8 cellular contexts compared by ENCODE assay signal in genomic region chr17:76716146-76716833, GRCh38. TPM values are rescaled to one million over a fixed set of nuclear protein-coding genes. Genes with fewer than 3 reads are reported as not detected.
DNase-seq lines count a peak whose midpoint lies in the region; ATAC-seq, FAIRE-seq and TF ChIP-seq lines count a peak whose summit lies in the region.

No MANE protein-coding gene starts in this region.

- H3K27me3 ChIP-seq in esophagus squamous epithelium: no peaks in the 10 kb centered on the region
- no peaks in the 10 kb centered on the region for H3K27me3 ChIP-seq in sigmoid colon

- peak; percentile 25 for DNase-seq in activated T-cell treated with anti-CD3 and anti-CD28 coated beads for 1 hour (ENCODE audit: low read depth)
- DNase-seq in activated T-cell treated with anti-CD3 and anti-CD28 coated beads for 4 hours: no peak
- peak; percentile 81 for DNase-seq in activated CD8-positive, alpha-beta memory T cell treated with anti-CD3 and anti-CD28 coated beads for 24 hours
- no peak for DNase-seq in esophagus squamous epithelium (lab: John Stamatoyannopoulos, UW)
- DNase-seq in sigmoid colon: peak; percentile 77
- no peak for DNase-seq in urothelium cell line (ENCODE audit: low spot score)

- H3K36me3 ChIP-seq in esophagus squamous epithelium: peaks cover 29 to 83% (median 48%) of the 10 kb centered on the region in 3 donors
- peaks cover 37 to 76% (median 59%) of the 10 kb centered on the region in 4 donors for H3K36me3 ChIP-seq in sigmoid colon

- no peak for FAIRE-seq in urothelium cell line (lab: Jason Lieb, UNC)

- 58 to 78% methylated on average over 11 of the region's 13 CpGs for WGBS in esophagus squamous epithelium, 2 donors
- 76 to 82% methylated on average over 13 of the region's 13 CpGs for WGBS in sigmoid colon, 2 donors

- no peaks in the 10 kb centered on the region for H3K9me3 ChIP-seq in esophagus squamous epithelium
- no peaks in the 10 kb centered on the region for H3K9me3 ChIP-seq in sigmoid colon

- H3K4me1 ChIP-seq in esophagus squamous epithelium: peaks cover 4 to 46% (median 20%) of the 10 kb centered on the region in 3 donors
- H3K4me1 ChIP-seq in sigmoid colon: peaks cover 0 to 50% (median 33%) of the 10 kb centered on the region in 4 donors

- intact Hi-C loops in esophagus squamous epithelium (cut with DNase I) (no loop called here), sigmoid colon (cut with DNase I) (loop anchor here (5.0 kb wide), 2 partner anchors 159 to 194 kb away; no protein-coding TSS in a partner anchor)

- ATAC-seq in GM21737 (IDR thresholded peaks at IDR 0.05; ENCODE audit: unreplicated experiment): no peak
- ATAC-seq in HG02973 (IDR thresholded peaks at IDR 0.05; ENCODE audit: unreplicated experiment): no peak

- TF ChIP-seq POLR2A in esophagus squamous epithelium (IDR thresholded peaks at IDR 0.05): no peak
- no peak for TF ChIP-seq POLR2A in sigmoid colon (IDR thresholded peaks at IDR 0.05)

- H3K27ac ChIP-seq in esophagus squamous epithelium (peak overlapping the region in 3 of 4 donors; percentile 60 to 64 (median 64)), sigmoid colon (peak overlapping the region; percentile 43 to 92 (median 68))

- H3K4me3 ChIP-seq in esophagus squamous epithelium: no peak overlapping the region
- no peak overlapping the region for H3K4me3 ChIP-seq in sigmoid colon

- TF ChIP-seq EP300 in sigmoid colon (IDR thresholded peaks at IDR 0.05): no peak

- TF ChIP-seq CTCF in esophagus squamous epithelium (IDR thresholded peaks at IDR 0.05): no peak
- TF ChIP-seq CTCF in sigmoid colon (IDR thresholded peaks at IDR 0.05): no peak

RNA-seq across cellular contexts. Expression of gene MXRA7, which starts 5.5 kb away (rescaled TPM):
- total RNA-seq in esophagus squamous epithelium (100 to 1,000 TPM in 1 of 4 donors, 10 to 100 TPM in 3; 11.0 to 116 (median 39.2) TPM), sigmoid colon (100 to 1,000 TPM; 327 to 428 (median 348) TPM)
- polyA plus RNA-seq in sigmoid colon: 100 to 1,000 TPM in 1 of 3 donors, 10 to 100 TPM in 1, 1 to 10 TPM in 1; 8.3 to 109 (median 35.3) TPM

RNA-seq across cellular contexts. Expression of gene JMJD6, which starts 10.1 kb away (rescaled TPM):
- total RNA-seq in esophagus squamous epithelium (10 to 100 TPM; 13.0 to 17.2 (median 16.7) TPM), sigmoid colon (10 to 100 TPM; 21.3 to 37.3 (median 28.9) TPM)
- polyA plus RNA-seq in sigmoid colon: 10 to 100 TPM; 24.0 to 28.9 (median 24.8) TPM

RNA-seq across cellular contexts. Expression of gene METTL23, which starts 10.3 kb away (rescaled TPM):
- total RNA-seq in esophagus squamous epithelium: 10 to 100 TPM; 14.6 to 33.0 (median 24.7) TPM
- 10 to 100 TPM; 13.6 to 32.5 (median 20.8) TPM for total RNA-seq in sigmoid colon
- 10 to 100 TPM; 25.7 to 34.8 (median 33.6) TPM for polyA plus RNA-seq in sigmoid colon

RNA-seq across cellular contexts. Expression of gene SRSF2, which starts 20.8 kb away (rescaled TPM):
- 100 to 1,000 TPM; 203 to 286 (median 233) TPM for total RNA-seq in esophagus squamous epithelium
- 100 to 1,000 TPM; 123 to 229 (median 129) TPM for total RNA-seq in sigmoid colon
- 100 to 1,000 TPM in 2 of 3 donors, 10 to 100 TPM in 1; 87.9 to 187 (median 107) TPM for polyA plus RNA-seq in sigmoid colon

RNA-seq across cellular contexts. Expression of gene MFSD11, which starts 21.6 kb away (rescaled TPM):
- total RNA-seq in esophagus squamous epithelium (10 to 100 TPM; 24.2 to 31.0 (median 28.1) TPM), sigmoid colon (10 to 100 TPM; 27.5 to 46.2 (median 41.7) TPM)
- 10 to 100 TPM in 1 of 3 donors, 1 to 10 TPM in 2; 6.6 to 22.1 (median 6.9) TPM for polyA plus RNA-seq in sigmoid colon

Comparison
In these comparisons a context has a peak if more than half of its experiments do, and no peak if none do; other contexts are left out.
1. DNase-seq: peak in activated T-cell treated with anti-CD3 and anti-CD28 coated beads for 1 hour (single experiment), activated CD8-positive, alpha-beta memory T cell treated with anti-CD3 and anti-CD28 coated beads for 24 hours (single experiment) and sigmoid colon (single experiment); none in activated T-cell treated with anti-CD3 and anti-CD28 coated beads for 4 hours (single experiment), esophagus squamous epithelium (single experiment) and urothelium cell line (single experiment).